1 cellular context compared by ENCODE assay signal in the genomic region with DNA sequence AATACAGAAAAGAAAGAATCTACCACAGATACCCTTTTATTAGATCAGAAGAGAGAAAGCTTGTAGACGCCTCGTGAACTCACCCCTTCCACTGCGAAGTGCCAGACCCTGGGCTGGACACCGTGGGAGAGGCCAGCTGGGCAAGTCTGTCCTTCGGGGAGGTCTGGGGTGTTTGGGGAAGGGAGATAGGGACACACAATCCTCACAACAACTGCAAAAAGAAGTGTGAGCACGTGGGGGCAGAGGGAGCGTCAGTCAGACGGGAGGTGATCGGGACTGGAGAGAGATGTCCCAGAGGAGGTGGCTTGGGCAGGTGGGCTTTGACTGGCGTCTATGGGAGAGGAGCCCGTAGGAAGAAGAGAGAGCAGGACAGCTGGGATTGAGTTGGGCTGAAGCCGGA.
A peak's percentile ranks its signal among the peaks of the same experiment; 100 is the strongest.
TF ChIP-seq lines count a peak whose summit lies in the region.

No MANE protein-coding gene starts in this region.

TF ChIP-seq in K562, 482 proteins besides CTCF, POLR2A, EP300 and RAD21:
- TF ChIP-seq, protein P1, sequence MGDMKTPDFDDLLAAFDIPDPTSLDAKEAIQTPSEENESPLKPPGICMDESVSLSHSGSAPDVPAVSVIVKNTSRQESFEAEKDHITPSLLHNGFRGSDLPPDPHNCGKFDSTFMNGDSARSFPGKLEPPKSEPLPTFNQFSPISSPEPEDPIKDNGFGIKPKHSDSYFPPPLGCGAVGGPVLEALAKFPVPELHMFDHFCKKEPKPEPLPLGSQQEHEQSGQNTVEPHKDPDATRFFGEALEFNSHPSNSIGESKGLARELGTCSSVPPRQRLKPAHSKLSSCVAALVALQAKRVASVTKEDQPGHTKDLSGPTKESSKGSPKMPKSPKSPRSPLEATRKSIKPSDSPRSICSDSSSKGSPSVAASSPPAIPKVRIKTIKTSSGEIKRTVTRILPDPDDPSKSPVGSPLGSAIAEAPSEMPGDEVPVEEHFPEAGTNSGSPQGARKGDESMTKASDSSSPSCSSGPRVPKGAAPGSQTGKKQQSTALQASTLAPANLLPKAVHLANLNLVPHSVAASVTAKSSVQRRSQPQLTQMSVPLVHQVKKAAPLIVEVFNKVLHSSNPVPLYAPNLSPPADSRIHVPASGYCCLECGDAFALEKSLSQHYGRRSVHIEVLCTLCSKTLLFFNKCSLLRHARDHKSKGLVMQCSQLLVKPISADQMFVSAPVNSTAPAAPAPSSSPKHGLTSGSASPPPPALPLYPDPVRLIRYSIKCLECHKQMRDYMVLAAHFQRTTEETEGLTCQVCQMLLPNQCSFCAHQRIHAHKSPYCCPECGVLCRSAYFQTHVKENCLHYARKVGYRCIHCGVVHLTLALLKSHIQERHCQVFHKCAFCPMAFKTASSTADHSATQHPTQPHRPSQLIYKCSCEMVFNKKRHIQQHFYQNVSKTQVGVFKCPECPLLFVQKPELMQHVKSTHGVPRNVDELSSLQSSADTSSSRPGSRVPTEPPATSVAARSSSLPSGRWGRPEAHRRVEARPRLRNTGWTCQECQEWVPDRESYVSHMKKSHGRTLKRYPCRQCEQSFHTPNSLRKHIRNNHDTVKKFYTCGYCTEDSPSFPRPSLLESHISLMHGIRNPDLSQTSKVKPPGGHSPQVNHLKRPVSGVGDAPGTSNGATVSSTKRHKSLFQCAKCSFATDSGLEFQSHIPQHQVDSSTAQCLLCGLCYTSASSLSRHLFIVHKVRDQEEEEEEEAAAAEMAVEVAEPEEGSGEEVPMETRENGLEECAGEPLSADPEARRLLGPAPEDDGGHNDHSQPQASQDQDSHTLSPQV (IDR thresholded peaks at IDR 0.05), result 0 out of 2 replicates have a peak, but pooled peaks have one; percentile 24
- TF ChIP-seq CBFA2T3 (IDR thresholded peaks at IDR 0.05) (peak; percentile 30), HDAC1 (IDR thresholded peaks at IDR 0.05) (peak in 1 of 2 experiments; percentile 39; a peak in 1 of 4 replicates), MEF2D (tag; conservative IDR thresholded peaks at IDR 0.05; ENCODE audit: low read depth) (no peak), L3MBTL2 (IDR thresholded peaks at IDR 0.05) (peak; percentile 63), CBX2 (IDR thresholded peaks at IDR 0.05; ENCODE audit: insufficient read depth, low read length, poor library complexity, severe bottlenecking) (no peak), FOXJ3 (CRISPR knock-in tag; IDR thresholded peaks at IDR 0.05) (no peak), ZNF561 (CRISPR knock-in tag; conservative IDR thresholded peaks at IDR 0.05) (no peak)
- TF ChIP-seq, protein P2, sequence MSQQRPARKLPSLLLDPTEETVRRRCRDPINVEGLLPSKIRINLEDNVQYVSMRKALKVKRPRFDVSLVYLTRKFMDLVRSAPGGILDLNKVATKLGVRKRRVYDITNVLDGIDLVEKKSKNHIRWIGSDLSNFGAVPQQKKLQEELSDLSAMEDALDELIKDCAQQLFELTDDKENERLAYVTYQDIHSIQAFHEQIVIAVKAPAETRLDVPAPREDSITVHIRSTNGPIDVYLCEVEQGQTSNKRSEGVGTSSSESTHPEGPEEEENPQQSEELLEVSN (IDR thresholded peaks at IDR 0.05; ENCODE audit: borderline replicate concordance in 1 of 2, extremely low read depth in 1 of 2, insufficient read depth in 1 of 2, insufficient read length in 1 of 2, low read depth in 1 of 2, low read length in 1 of 2, poor library complexity in 1 of 2, severe bottlenecking in 1 of 2), result peak in 1 of 2 experiments; percentile 39
- TF ChIP-seq, protein P3, sequence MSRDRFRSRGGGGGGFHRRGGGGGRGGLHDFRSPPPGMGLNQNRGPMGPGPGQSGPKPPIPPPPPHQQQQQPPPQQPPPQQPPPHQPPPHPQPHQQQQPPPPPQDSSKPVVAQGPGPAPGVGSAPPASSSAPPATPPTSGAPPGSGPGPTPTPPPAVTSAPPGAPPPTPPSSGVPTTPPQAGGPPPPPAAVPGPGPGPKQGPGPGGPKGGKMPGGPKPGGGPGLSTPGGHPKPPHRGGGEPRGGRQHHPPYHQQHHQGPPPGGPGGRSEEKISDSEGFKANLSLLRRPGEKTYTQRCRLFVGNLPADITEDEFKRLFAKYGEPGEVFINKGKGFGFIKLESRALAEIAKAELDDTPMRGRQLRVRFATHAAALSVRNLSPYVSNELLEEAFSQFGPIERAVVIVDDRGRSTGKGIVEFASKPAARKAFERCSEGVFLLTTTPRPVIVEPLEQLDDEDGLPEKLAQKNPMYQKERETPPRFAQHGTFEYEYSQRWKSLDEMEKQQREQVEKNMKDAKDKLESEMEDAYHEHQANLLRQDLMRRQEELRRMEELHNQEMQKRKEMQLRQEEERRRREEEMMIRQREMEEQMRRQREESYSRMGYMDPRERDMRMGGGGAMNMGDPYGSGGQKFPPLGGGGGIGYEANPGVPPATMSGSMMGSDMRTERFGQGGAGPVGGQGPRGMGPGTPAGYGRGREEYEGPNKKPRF (IDR thresholded peaks at IDR 0.05; ENCODE audit: low read depth, low read length), result no peak
- TF ChIP-seq, protein P4, sequence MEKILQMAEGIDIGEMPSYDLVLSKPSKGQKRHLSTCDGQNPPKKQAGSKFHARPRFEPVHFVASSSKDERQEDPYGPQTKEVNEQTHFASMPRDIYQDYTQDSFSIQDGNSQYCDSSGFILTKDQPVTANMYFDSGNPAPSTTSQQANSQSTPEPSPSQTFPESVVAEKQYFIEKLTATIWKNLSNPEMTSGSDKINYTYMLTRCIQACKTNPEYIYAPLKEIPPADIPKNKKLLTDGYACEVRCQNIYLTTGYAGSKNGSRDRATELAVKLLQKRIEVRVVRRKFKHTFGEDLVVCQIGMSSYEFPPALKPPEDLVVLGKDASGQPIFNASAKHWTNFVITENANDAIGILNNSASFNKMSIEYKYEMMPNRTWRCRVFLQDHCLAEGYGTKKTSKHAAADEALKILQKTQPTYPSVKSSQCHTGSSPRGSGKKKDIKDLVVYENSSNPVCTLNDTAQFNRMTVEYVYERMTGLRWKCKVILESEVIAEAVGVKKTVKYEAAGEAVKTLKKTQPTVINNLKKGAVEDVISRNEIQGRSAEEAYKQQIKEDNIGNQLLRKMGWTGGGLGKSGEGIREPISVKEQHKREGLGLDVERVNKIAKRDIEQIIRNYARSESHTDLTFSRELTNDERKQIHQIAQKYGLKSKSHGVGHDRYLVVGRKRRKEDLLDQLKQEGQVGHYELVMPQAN (IDR thresholded peaks at IDR 0.05; ENCODE audit: borderline replicate concordance), result peak; percentile 45; the same call in 1 of the 2 replicates
- TF ChIP-seq, protein P5, sequence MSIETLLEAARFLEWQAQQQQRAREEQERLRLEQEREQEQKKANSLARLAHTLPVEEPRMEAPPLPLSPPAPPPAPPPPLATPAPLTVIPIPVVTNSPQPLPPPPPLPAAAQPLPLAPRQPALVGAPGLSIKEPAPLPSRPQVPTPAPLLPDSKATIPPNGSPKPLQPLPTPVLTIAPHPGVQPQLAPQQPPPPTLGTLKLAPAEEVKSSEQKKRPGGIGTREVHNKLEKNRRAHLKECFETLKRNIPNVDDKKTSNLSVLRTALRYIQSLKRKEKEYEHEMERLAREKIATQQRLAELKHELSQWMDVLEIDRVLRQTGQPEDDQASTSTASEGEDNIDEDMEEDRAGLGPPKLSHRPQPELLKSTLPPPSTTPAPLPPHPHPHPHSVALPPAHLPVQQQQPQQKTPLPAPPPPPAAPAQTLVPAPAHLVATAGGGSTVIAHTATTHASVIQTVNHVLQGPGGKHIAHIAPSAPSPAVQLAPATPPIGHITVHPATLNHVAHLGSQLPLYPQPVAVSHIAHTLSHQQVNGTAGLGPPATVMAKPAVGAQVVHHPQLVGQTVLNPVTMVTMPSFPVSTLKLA (conservative IDR thresholded peaks at IDR 0.05), result 0 out of 4 replicates have a peak, but pooled peaks of 1 of the 2 experiments have one; percentile 29
- TF ChIP-seq, protein P6, sequence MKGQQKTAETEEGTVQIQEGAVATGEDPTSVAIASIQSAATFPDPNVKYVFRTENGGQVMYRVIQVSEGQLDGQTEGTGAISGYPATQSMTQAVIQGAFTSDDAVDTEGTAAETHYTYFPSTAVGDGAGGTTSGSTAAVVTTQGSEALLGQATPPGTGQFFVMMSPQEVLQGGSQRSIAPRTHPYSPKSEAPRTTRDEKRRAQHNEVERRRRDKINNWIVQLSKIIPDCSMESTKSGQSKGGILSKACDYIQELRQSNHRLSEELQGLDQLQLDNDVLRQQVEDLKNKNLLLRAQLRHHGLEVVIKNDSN (CRISPR knock-in tag; IDR thresholded peaks at IDR 0.05), result peak; percentile 52
- TF ChIP-seq, protein P7, sequence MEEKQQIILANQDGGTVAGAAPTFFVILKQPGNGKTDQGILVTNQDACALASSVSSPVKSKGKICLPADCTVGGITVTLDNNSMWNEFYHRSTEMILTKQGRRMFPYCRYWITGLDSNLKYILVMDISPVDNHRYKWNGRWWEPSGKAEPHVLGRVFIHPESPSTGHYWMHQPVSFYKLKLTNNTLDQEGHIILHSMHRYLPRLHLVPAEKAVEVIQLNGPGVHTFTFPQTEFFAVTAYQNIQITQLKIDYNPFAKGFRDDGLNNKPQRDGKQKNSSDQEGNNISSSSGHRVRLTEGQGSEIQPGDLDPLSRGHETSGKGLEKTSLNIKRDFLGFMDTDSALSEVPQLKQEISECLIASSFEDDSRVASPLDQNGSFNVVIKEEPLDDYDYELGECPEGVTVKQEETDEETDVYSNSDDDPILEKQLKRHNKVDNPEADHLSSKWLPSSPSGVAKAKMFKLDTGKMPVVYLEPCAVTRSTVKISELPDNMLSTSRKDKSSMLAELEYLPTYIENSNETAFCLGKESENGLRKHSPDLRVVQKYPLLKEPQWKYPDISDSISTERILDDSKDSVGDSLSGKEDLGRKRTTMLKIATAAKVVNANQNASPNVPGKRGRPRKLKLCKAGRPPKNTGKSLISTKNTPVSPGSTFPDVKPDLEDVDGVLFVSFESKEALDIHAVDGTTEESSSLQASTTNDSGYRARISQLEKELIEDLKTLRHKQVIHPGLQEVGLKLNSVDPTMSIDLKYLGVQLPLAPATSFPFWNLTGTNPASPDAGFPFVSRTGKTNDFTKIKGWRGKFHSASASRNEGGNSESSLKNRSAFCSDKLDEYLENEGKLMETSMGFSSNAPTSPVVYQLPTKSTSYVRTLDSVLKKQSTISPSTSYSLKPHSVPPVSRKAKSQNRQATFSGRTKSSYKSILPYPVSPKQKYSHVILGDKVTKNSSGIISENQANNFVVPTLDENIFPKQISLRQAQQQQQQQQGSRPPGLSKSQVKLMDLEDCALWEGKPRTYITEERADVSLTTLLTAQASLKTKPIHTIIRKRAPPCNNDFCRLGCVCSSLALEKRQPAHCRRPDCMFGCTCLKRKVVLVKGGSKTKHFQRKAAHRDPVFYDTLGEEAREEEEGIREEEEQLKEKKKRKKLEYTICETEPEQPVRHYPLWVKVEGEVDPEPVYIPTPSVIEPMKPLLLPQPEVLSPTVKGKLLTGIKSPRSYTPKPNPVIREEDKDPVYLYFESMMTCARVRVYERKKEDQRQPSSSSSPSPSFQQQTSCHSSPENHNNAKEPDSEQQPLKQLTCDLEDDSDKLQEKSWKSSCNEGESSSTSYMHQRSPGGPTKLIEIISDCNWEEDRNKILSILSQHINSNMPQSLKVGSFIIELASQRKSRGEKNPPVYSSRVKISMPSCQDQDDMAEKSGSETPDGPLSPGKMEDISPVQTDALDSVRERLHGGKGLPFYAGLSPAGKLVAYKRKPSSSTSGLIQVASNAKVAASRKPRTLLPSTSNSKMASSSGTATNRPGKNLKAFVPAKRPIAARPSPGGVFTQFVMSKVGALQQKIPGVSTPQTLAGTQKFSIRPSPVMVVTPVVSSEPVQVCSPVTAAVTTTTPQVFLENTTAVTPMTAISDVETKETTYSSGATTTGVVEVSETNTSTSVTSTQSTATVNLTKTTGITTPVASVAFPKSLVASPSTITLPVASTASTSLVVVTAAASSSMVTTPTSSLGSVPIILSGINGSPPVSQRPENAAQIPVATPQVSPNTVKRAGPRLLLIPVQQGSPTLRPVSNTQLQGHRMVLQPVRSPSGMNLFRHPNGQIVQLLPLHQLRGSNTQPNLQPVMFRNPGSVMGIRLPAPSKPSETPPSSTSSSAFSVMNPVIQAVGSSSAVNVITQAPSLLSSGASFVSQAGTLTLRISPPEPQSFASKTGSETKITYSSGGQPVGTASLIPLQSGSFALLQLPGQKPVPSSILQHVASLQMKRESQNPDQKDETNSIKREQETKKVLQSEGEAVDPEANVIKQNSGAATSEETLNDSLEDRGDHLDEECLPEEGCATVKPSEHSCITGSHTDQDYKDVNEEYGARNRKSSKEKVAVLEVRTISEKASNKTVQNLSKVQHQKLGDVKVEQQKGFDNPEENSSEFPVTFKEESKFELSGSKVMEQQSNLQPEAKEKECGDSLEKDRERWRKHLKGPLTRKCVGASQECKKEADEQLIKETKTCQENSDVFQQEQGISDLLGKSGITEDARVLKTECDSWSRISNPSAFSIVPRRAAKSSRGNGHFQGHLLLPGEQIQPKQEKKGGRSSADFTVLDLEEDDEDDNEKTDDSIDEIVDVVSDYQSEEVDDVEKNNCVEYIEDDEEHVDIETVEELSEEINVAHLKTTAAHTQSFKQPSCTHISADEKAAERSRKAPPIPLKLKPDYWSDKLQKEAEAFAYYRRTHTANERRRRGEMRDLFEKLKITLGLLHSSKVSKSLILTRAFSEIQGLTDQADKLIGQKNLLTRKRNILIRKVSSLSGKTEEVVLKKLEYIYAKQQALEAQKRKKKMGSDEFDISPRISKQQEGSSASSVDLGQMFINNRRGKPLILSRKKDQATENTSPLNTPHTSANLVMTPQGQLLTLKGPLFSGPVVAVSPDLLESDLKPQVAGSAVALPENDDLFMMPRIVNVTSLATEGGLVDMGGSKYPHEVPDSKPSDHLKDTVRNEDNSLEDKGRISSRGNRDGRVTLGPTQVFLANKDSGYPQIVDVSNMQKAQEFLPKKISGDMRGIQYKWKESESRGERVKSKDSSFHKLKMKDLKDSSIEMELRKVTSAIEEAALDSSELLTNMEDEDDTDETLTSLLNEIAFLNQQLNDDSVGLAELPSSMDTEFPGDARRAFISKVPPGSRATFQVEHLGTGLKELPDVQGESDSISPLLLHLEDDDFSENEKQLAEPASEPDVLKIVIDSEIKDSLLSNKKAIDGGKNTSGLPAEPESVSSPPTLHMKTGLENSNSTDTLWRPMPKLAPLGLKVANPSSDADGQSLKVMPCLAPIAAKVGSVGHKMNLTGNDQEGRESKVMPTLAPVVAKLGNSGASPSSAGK (IDR thresholded peaks at IDR 0.05), result peak; percentile 58
- TF ChIP-seq, protein P8, sequence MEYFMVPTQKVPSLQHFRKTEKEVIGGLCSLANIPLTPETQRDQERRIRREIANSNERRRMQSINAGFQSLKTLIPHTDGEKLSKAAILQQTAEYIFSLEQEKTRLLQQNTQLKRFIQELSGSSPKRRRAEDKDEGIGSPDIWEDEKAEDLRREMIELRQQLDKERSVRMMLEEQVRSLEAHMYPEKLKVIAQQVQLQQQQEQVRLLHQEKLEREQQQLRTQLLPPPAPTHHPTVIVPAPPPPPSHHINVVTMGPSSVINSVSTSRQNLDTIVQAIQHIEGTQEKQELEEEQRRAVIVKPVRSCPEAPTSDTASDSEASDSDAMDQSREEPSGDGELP (CRISPR knock-in tag; IDR thresholded peaks at IDR 0.05; ENCODE audit: borderline replicate concordance), result peak; percentile 25; the same call in 1 of the 2 replicates
- TF ChIP-seq, protein P9, sequence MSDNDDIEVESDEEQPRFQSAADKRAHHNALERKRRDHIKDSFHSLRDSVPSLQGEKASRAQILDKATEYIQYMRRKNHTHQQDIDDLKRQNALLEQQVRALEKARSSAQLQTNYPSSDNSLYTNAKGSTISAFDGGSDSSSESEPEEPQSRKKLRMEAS (CRISPR knock-in tag; IDR thresholded peaks at IDR 0.05), result peak; percentile 62
